ENCODE assay signal across 8 cellular contexts in the genomic region with DNA sequence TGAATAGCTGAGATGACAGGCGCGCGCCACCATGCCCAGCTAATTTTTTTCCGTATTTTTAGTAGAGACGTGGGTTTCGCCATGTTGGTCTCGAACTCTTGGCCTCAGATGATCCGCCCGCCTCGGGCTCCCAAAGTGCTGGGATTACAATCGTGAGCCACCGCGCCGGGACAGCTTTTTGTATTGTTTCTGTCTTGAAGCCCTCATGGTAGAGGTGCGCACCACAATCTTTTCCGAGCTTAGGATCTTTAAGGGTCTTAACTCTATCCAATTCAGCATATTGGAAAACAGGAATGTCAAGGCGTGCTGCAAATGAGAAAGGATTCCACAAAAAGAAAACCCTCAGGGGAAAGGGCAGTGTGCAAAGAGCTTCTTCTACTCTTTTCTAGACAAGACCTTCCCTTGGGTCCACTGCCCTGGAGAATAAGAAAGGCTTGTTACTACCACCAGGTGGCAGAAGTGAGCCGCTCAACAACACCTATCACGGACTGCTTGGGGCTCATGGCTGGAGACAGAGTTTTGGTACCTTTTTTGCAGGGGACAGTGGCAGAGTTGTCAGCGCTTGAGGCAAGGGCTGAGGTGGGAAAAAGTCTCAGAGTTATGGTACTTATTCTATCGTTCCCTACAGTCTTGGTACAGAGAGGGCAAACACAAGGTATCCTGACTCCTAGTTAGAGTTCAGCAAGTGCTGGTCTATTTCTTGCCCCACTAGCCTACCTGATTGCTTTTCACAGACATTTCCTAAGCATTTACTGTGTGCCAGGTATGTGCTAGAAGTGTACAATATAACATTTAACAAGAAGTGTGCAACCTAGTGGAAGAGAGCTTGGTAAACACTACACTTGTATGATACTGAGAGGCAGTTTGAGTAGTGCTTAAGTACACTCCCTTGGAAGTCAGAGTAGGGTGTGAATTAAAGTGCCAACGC. TPM values are rescaled to one million over a fixed set of nuclear protein-coding genes. Genes with fewer than 3 reads are reported as not detected.
DNase-seq lines count a peak whose midpoint lies in the region; ATAC-seq and TF ChIP-seq lines count a peak whose summit lies in the region.

No MANE protein-coding gene starts in this region.

- TF ChIP-seq POLR2A in lower leg skin (IDR thresholded peaks at IDR 0.05), result no peak

- intact Hi-C loops in dendritic cell treated with granulocyte-macrophage colony-stimulating factor and Interleukin-4, amounts not matched to agents 40 ng/mL and 50 ng/mL, for 4 days (cut with micrococcal nuclease), result loop anchor here (1.0 kb wide), 3 partner anchors 30 to 156 kb away; no protein-coding TSS in a partner anchor
- intact Hi-C loops in lower leg skin (cut with DNase I; ENCODE audit: low total_unique reads), result loop anchor here (5.0 kb wide), 1 partner anchor 70 kb away; a partner anchor contains a TSS

- peak overlapping the region; percentile 43 for H3K27ac Mint-ChIP-seq in activated CD4-positive, alpha-beta T cell treated with anti-CD3 and anti-CD28 coated beads, Interleukin-2, amount 10 ng/mL, durations not matched to agents 7 days and 5 days
- peak overlapping the region; percentile 23 for H3K27ac Mint-ChIP-seq in dendritic cell treated with granulocyte-macrophage colony-stimulating factor and Interleukin-4, amounts not matched to agents 40 ng/mL and 50 ng/mL, for 4 days

- peaks cover 12% of the 10 kb centered on the region for H3K4me1 Mint-ChIP-seq in activated CD4-positive, alpha-beta T cell treated with anti-CD3 and anti-CD28 coated beads, Interleukin-2, amount 10 ng/mL, durations not matched to agents 7 days and 5 days
- H3K4me1 Mint-ChIP-seq in dendritic cell treated with granulocyte-macrophage colony-stimulating factor and Interleukin-4, amounts not matched to agents 40 ng/mL and 50 ng/mL, for 4 days (ENCODE audit: low read depth), result peaks cover 37% of the 10 kb centered on the region

- POLR2A ChIA-PET in activated CD4-positive, alpha-beta T cell treated with anti-CD3 and anti-CD28 coated beads, Interleukin-2, amount 10 ng/mL, durations not matched to agents 7 days and 5 days (lab: Charles Lee), result no interaction called here

- H3K4me3 Mint-ChIP-seq in activated CD4-positive, alpha-beta T cell treated with anti-CD3 and anti-CD28 coated beads, Interleukin-2, amount 10 ng/mL, durations not matched to agents 7 days and 5 days, result no peak overlapping the region
- peak overlapping the region; percentile 45 for H3K4me3 Mint-ChIP-seq in dendritic cell treated with granulocyte-macrophage colony-stimulating factor and Interleukin-4, amounts not matched to agents 40 ng/mL and 50 ng/mL, for 4 days

- no peak overlapping the region for H3K4me3 ChIP-seq in lower leg skin (ENCODE audit: low read depth, poor library complexity, severe bottlenecking)

- CTCF ChIA-PET in activated CD4-positive, alpha-beta T cell treated with anti-CD3 and anti-CD28 coated beads, Interleukin-2, amount 10 ng/mL, durations not matched to agents 7 days and 5 days (lab: Charles Lee), result interaction anchor here (0.5 to 3.2 kb wide), 41 partner anchors 9 to 338 kb away, joined by 3 to 34 read pairs (median 4); a partner anchor contains a TSS

- TF ChIP-seq CTCF in lower leg skin (IDR thresholded peaks at IDR 0.05), result peak in 1 of 3 donors; percentile 75

- no peaks in the 10 kb centered on the region for H3K9me3 Mint-ChIP-seq in activated CD4-positive, alpha-beta T cell treated with anti-CD3 and anti-CD28 coated beads, Interleukin-2, amount 10 ng/mL, durations not matched to agents 7 days and 5 days
- no peaks in the 10 kb centered on the region for H3K9me3 Mint-ChIP-seq in dendritic cell treated with granulocyte-macrophage colony-stimulating factor and Interleukin-4, amounts not matched to agents 40 ng/mL and 50 ng/mL, for 4 days

- WGBS in lower leg skin, 2 donors, result 60 to 64% methylated on average over 22 of the region's 22 CpGs

- no peaks in the 10 kb centered on the region for H3K27me3 Mint-ChIP-seq in activated CD4-positive, alpha-beta T cell treated with anti-CD3 and anti-CD28 coated beads, Interleukin-2, amount 10 ng/mL, durations not matched to agents 7 days and 5 days
- no peaks in the 10 kb centered on the region for H3K27me3 Mint-ChIP-seq in dendritic cell treated with granulocyte-macrophage colony-stimulating factor and Interleukin-4, amounts not matched to agents 40 ng/mL and 50 ng/mL, for 4 days

- peak; percentile 67 for ATAC-seq in HG03520 (IDR thresholded peaks at IDR 0.05; ENCODE audit: unreplicated experiment)

- no peaks in the 10 kb centered on the region for H3K36me3 Mint-ChIP-seq in activated CD4-positive, alpha-beta T cell treated with anti-CD3 and anti-CD28 coated beads, Interleukin-2, amount 10 ng/mL, durations not matched to agents 7 days and 5 days (ENCODE audit: low read depth)
- no peaks in the 10 kb centered on the region for H3K36me3 Mint-ChIP-seq in dendritic cell treated with granulocyte-macrophage colony-stimulating factor and Interleukin-4, amounts not matched to agents 40 ng/mL and 50 ng/mL, for 4 days (ENCODE audit: low read depth)

- peak; percentile 85 for DNase-seq in activated gamma-delta T cell treated with Interleukin-2 at 50 U/mL for 16 hours
- DNase-seq in activated gamma-delta T cell (lab: John Stamatoyannopoulos, UW), result no peak
- DNase-seq in NCI-H748 (lab: John Stamatoyannopoulos, UW; ENCODE audit: unreplicated experiment), result peak; percentile 73
- peak; percentile 90 for DNase-seq in activated CD4-positive, alpha-beta T cell treated with anti-CD3 and anti-CD28 coated beads, Interleukin-2, amount 10 ng/mL, durations not matched to agents 7 days and 5 days
- DNase-seq in lower leg skin (ENCODE audit: low spot score in 2 of 2), result peak; percentile 88 to 95
- peak; percentile 74 for DNase-seq in stimulated activated CD8-positive, alpha-beta memory T cell treated with anti-CD3 and anti-CD28 coated beads, Interleukin-12 subunit alpha, Interleukin-12 subunit beta, amount 100 ng/mL, for 1 hour (ENCODE audit: low read depth)

RNA-seq across cellular contexts. Expression of a gene that starts 16.4 kb away (rescaled TPM):
- total RNA-seq in activated CD4-positive, alpha-beta T cell treated with anti-CD3 and anti-CD28 coated beads, Interleukin-2, amount 10 ng/mL, durations not matched to agents 7 days and 5 days, result not detected
- not detected for total RNA-seq in lower leg skin

RNA-seq across cellular contexts. Expression of a gene that starts 27.4 kb away (rescaled TPM):
- 10 to 100 TPM; 94.8 to 99.3 TPM for total RNA-seq in activated CD4-positive, alpha-beta T cell treated with anti-CD3 and anti-CD28 coated beads, Interleukin-2, amount 10 ng/mL, durations not matched to agents 7 days and 5 days
- 100 to 1,000 TPM in 2 of 4 donors, 10 to 100 TPM in 2; 89.6 to 111 (median 100) TPM for total RNA-seq in lower leg skin

RNA-seq across cellular contexts. Expression of a gene that starts 31.2 kb away (rescaled TPM):
- total RNA-seq in activated CD4-positive, alpha-beta T cell treated with anti-CD3 and anti-CD28 coated beads, Interleukin-2, amount 10 ng/mL, durations not matched to agents 7 days and 5 days, result 10 to 100 TPM; 59.1 to 63.0 TPM
- 10 to 100 TPM; 41.4 to 47.1 (median 44.8) TPM for total RNA-seq in lower leg skin

RNA-seq across cellular contexts. Expression of a gene that starts 53.1 kb away (rescaled TPM):
- total RNA-seq in activated CD4-positive, alpha-beta T cell treated with anti-CD3 and anti-CD28 coated beads, Interleukin-2, amount 10 ng/mL, durations not matched to agents 7 days and 5 days, result 10 to 100 TPM; 47.9 to 56.4 TPM
- 10 to 100 TPM; 39.2 to 53.5 (median 46.8) TPM for total RNA-seq in lower leg skin

RNA-seq across cellular contexts. Expression of a gene that starts 57.3 kb away (rescaled TPM):
- total RNA-seq in activated CD4-positive, alpha-beta T cell treated with anti-CD3 and anti-CD28 coated beads, Interleukin-2, amount 10 ng/mL, durations not matched to agents 7 days and 5 days, result 100 to 1,000 TPM; 305 to 335 TPM
- 100 to 1,000 TPM; 522 to 562 (median 543) TPM for total RNA-seq in lower leg skin
